10 cellular contexts compared by ENCODE assay signal in genomic region chr6:82067021-82067420, GRCh38.
DNase-seq lines count a peak whose midpoint lies in the region; ATAC-seq and TF ChIP-seq lines count a peak whose summit lies in the region.
"Had no signal": no experiment of that assay in that cellular context is flagged by ENCODE, and none has a peak within 500 bp of the region (broad histone marks: within the 10 kb centered on the region; RNA-seq: fewer than 3 reads in every experiment).

No MANE protein-coding gene starts in this region.

- H4K20me1 ChIP-seq in OCI-LY7 (ENCODE audit: insufficient read depth, low read length): no peaks in the 10 kb centered on the region

- H3K4me3 ChIP-seq in OCI-LY7 (ENCODE audit: low read depth, low read length, poor library complexity, severe bottlenecking): no peak overlapping the region
- H3K4me3 ChIP-seq: skin epidermis had no signal

- intact Hi-C loops in left cardiac atrium (cut with DNase I) (no loop called here), OCI-LY7 (cut with micrococcal nuclease; ENCODE audit: unreplicated experiment) (loop anchor here (5.0 kb wide), 1 partner anchor 650 kb away; no protein-coding TSS in a partner anchor)

- no peaks in the 10 kb centered on the region for H3K36me3 ChIP-seq in OCI-LY7 (ENCODE audit: insufficient read depth, low read length)

- ATAC-seq in GM18861 (IDR thresholded peaks at IDR 0.05; ENCODE audit: unreplicated experiment) (peak; percentile 88), GM21825 (IDR thresholded peaks at IDR 0.05; ENCODE audit: unreplicated experiment) (peak; percentile 98), HG03521 (IDR thresholded peaks at IDR 0.05; ENCODE audit: unreplicated experiment) (peak; percentile 98), left cardiac atrium (peak; percentile 51 to 53)

- no peaks in the 10 kb centered on the region for H3K9me2 ChIP-seq in OCI-LY7 (ENCODE audit: insufficient read depth, low read length)

- no peaks in the 10 kb centered on the region for H3K79me2 ChIP-seq in OCI-LY7 (ENCODE audit: insufficient read depth, low read depth, low read length)

- no peak overlapping the region for H2AFZ ChIP-seq in OCI-LY7 (ENCODE audit: low read length)

- no peak overlapping the region for H3K27ac ChIP-seq in OCI-LY7 (ENCODE audit: low read depth, low read length, poor library complexity, severe bottlenecking)
- no peak overlapping the region for H3K27ac ChIP-seq in caudate nucleus (ENCODE audit: low read depth, low read length)

- DNase-seq in left cardiac atrium: no peak
- DNase-seq in NCI-H2107 treated with DMSO at 0.1 percent for 48 hours (lab: John Stamatoyannopoulos, UW; ENCODE audit: unreplicated experiment): no peak
- no peak for DNase-seq in OCI-LY7 (ENCODE audit: low spot score)
- no peak for DNase-seq in kidney tubule cell (ENCODE audit: low spot score)
- DNase-seq in caudate nucleus (lab: John Stamatoyannopoulos, UW): no peak
- DNase-seq: NCI-H146 had no signal

- TF ChIP-seq CTCF in OCI-LY7 (conservative IDR thresholded peaks at IDR 0.05; ENCODE audit: low read length): no peak

- POLR2A ChIA-PET in OCI-LY7 (lab: Charles Lee): interaction anchor here (1.0 kb wide), 1 partner anchor 31 kb away, joined by 3 read pairs; no protein-coding TSS in a partner anchor

- no peaks in the 10 kb centered on the region for H3K4me1 ChIP-seq in OCI-LY7 (ENCODE audit: insufficient read depth, low read length, poor library complexity, severe bottlenecking)

- H3K4me2 ChIP-seq in OCI-LY7 (ENCODE audit: low read length): no peak overlapping the region

- H3K9me3 ChIP-seq in OCI-LY7 (ENCODE audit: low read length): no peaks in the 10 kb centered on the region

- BruUV-seq in OCI-LY7 (replicated peaks; lab: Mats Ljungman, UMichigan): no TSS peak

- CTCF ChIA-PET in OCI-LY7 (lab: Charles Lee; ENCODE audit: unreplicated experiment): no interaction called here
